Comparison of ENCODE assay signal across 8 cellular contexts in the genomic region with DNA sequence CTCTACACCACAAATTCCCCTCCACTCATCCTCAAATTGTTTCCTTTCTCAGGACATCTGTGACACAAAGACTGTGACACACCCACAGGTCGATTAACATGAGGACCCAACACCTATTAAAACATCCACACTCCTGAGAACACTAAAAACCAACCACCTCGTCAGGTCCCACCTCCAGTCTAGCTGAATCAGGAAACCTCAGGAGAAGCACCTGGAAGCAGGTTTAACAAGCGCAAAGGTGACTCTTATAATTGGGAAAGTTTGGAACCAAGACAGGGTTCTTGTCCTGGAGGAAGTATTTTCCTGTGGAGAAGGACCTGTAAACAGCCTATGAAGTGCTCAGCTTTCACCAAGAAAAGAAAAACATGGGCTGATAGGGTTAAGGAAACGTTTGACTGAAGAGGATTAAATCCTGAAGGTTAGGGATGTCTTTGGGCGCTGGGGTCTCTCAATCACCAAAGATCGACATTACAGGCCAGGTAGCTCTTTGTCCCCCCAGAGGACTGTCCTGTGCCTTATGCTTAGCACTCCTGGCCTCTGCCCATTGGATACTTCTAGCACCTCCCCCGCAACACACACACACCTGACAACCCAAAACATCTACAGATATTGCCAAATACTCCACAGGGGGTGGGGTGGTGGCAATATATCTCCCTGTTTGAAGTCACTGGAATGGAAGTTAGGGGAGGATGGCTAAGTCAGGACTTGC. TPM values are rescaled to one million over a fixed set of nuclear protein-coding genes. Genes with fewer than 3 reads are reported as not detected.
A peak's percentile ranks its signal among the peaks of the same experiment; 100 is the strongest.
DNase-seq lines count a peak whose midpoint lies in the region; TF ChIP-seq lines count a peak whose summit lies in the region.
"Not testable (repeated sequence)": the region's sequence is repeated elsewhere in the genome, so short reads cannot be mapped to it uniquely, and the experiment has no call there.
"Had no signal": no experiment of that assay in that cellular context is flagged by ENCODE, and none has a peak within 500 bp of the region (broad histone marks: within the 10 kb centered on the region; RNA-seq: fewer than 3 reads in every experiment).

No MANE protein-coding gene starts in this region.

- not testable (repeated sequence) for H3K36me3 Mint-ChIP-seq in activated CD4-positive, alpha-beta T cell treated with anti-CD3 and anti-CD28 coated beads, Interleukin-2, amount 10 ng/mL, durations not matched to agents 7 days and 5 days (ENCODE audit: low read depth)
- H3K36me3 Mint-ChIP-seq in MCF 10A (ENCODE audit: insufficient read depth, unreplicated experiment), result peaks cover 14% of the 10 kb centered on the region

- peak; percentile 57 for DNase-seq in OCI-LY7 (ENCODE audit: low spot score)
- peak; percentile 28 for DNase-seq in activated CD4-positive, alpha-beta T cell treated with anti-CD3 and anti-CD28 coated beads, Interleukin-2, amount 10 ng/mL, durations not matched to agents 7 days and 5 days
- DNase-seq in MCF 10A (ENCODE audit: unreplicated experiment), result peak; percentile 40

- H3K9me2 ChIP-seq in DOHH2 (replicated peaks; ENCODE audit: control insufficient read depth, low read length); Loucy (replicated peaks; ENCODE audit: low read depth, low read length); OCI-LY7 (ENCODE audit: insufficient read depth, low read length): not testable (repeated sequence)

- not testable (repeated sequence) for H3K9me3 Mint-ChIP-seq in activated CD4-positive, alpha-beta T cell treated with anti-CD3 and anti-CD28 coated beads, Interleukin-2, amount 10 ng/mL, durations not matched to agents 7 days and 5 days; MCF 10A (ENCODE audit: unreplicated experiment)

- intact Hi-C loops in OCI-LY7 (cut with micrococcal nuclease; ENCODE audit: unreplicated experiment); MCF 10A (cut with micrococcal nuclease): not testable (repeated sequence)

- CTCF ChIA-PET in OCI-LY7 (lab: Charles Lee; ENCODE audit: unreplicated experiment); activated CD4-positive, alpha-beta T cell treated with anti-CD3 and anti-CD28 coated beads, Interleukin-2, amount 10 ng/mL, durations not matched to agents 7 days and 5 days (lab: Charles Lee): not testable (repeated sequence)
- CTCF ChIA-PET in MCF 10A (lab: Yijun Ruan, JAX), result interaction anchor here (1.3 kb wide), 1 partner anchor 33 kb away, joined by 4 read pairs; no protein-coding TSS in a partner anchor

- not testable (repeated sequence) for H3K27me3 Mint-ChIP-seq in activated CD4-positive, alpha-beta T cell treated with anti-CD3 and anti-CD28 coated beads, Interleukin-2, amount 10 ng/mL, durations not matched to agents 7 days and 5 days; MCF 10A (ENCODE audit: insufficient read depth, unreplicated experiment)

- H3K27ac Mint-ChIP-seq in activated CD4-positive, alpha-beta T cell treated with anti-CD3 and anti-CD28 coated beads, Interleukin-2, amount 10 ng/mL, durations not matched to agents 7 days and 5 days, result peak overlapping the region; percentile 46
- peak overlapping the region; percentile 16 for H3K27ac Mint-ChIP-seq in MCF 10A (ENCODE audit: low read depth, unreplicated experiment)

- not testable (repeated sequence) for BruUV-seq in OCI-LY7 (replicated peaks; lab: Mats Ljungman, UMichigan); MCF 10A (replicated peaks; lab: Mats Ljungman, UMichigan)

- H3K4me1 ChIP-seq in DOHH2 (ENCODE audit: control insufficient read depth, low read length); Loucy (ENCODE audit: insufficient read depth, low read length, poor library complexity, severe bottlenecking); OCI-LY7 (ENCODE audit: insufficient read depth, low read length, poor library complexity, severe bottlenecking); iPS-20b (ENCODE audit: insufficient read depth, low read length): not testable (repeated sequence)
- H3K4me1 ChIP-seq in neutrophil (ENCODE audit: control insufficient read depth in 1 of 2, insufficient read depth in 1 of 2, low read depth in 1 of 2, low read length in 1 of 2), result peaks cover 10 to 12% of the 10 kb centered on the region in 2 experiments

- not testable (repeated sequence) for H4K20me1 ChIP-seq in DOHH2 (ENCODE audit: control insufficient read depth, insufficient read depth, low read depth, low read length); Loucy (ENCODE audit: insufficient read depth, low read length, poor library complexity, severe bottlenecking); OCI-LY7 (ENCODE audit: insufficient read depth, low read length)

- H3K27me3 ChIP-seq in DOHH2 (ENCODE audit: control insufficient read depth, low read length); Loucy (ENCODE audit: insufficient read depth, low read length, poor library complexity, severe bottlenecking); iPS-20b (ENCODE audit: insufficient read depth, low read length); neutrophil: not testable (repeated sequence)

- peak overlapping the region; percentile 56 for H3K4me3 Mint-ChIP-seq in activated CD4-positive, alpha-beta T cell treated with anti-CD3 and anti-CD28 coated beads, Interleukin-2, amount 10 ng/mL, durations not matched to agents 7 days and 5 days
- H3K4me3 Mint-ChIP-seq in MCF 10A (ENCODE audit: unreplicated experiment), result peak overlapping the region; percentile 87

- H3K9ac ChIP-seq in Loucy (ENCODE audit: low read depth, low read length, poor library complexity, severe bottlenecking) (peak overlapping the region; percentile 86), iPS-20b (ENCODE audit: low read depth, low read length) (peak overlapping the region; percentile 79; the same call in 1 of the 2 replicates)

- not testable (repeated sequence) for H3K79me2 ChIP-seq in DOHH2 (ENCODE audit: control insufficient read depth, low read length); Loucy (ENCODE audit: insufficient read depth, low read length); OCI-LY7 (ENCODE audit: insufficient read depth, low read depth, low read length)

- peaks cover 12% of the 10 kb centered on the region for H3K4me1 Mint-ChIP-seq in activated CD4-positive, alpha-beta T cell treated with anti-CD3 and anti-CD28 coated beads, Interleukin-2, amount 10 ng/mL, durations not matched to agents 7 days and 5 days
- H3K4me1 Mint-ChIP-seq in MCF 10A (ENCODE audit: insufficient read depth, unreplicated experiment), result not testable (repeated sequence)

- H3K9me3 ChIP-seq in DOHH2 (ENCODE audit: control insufficient read depth, insufficient read depth, low read length); Loucy (ENCODE audit: insufficient read depth, low read depth, low read length); OCI-LY7 (ENCODE audit: low read length); iPS-20b (ENCODE audit: insufficient read depth, low read depth, low read length); neutrophil: not testable (repeated sequence)

- POLR2A ChIA-PET in OCI-LY7 (lab: Charles Lee); activated CD4-positive, alpha-beta T cell treated with anti-CD3 and anti-CD28 coated beads, Interleukin-2, amount 10 ng/mL, durations not matched to agents 7 days and 5 days (lab: Charles Lee): not testable (repeated sequence)
- POLR2A ChIA-PET in MCF 10A (lab: Yijun Ruan, JAX), result interaction anchor here (0.7 to 3.5 kb wide), 3 partner anchors 33 to 78 kb away, joined by 3 to 45 read pairs (median 5); a partner anchor contains a TSS

- peak overlapping the region; percentile 56 for H3K4me2 ChIP-seq in DOHH2 (ENCODE audit: low read length)
- peak overlapping the region; percentile 76 for H3K4me2 ChIP-seq in Loucy (ENCODE audit: low read depth, low read length, poor library complexity, severe bottlenecking)
- peak overlapping the region; percentile 75 for H3K4me2 ChIP-seq in OCI-LY7 (ENCODE audit: low read length)

- H3F3A ChIP-seq in DOHH2 (ENCODE audit: control insufficient read depth, insufficient read depth); Loucy (ENCODE audit: low read depth): not testable (repeated sequence)

- not testable (repeated sequence) for H2AFZ ChIP-seq in Loucy (ENCODE audit: low read length); OCI-LY7 (ENCODE audit: low read length)

- H3K36me3 ChIP-seq in DOHH2 (ENCODE audit: control insufficient read depth, low read length); Loucy (ENCODE audit: insufficient read depth, low read length); OCI-LY7 (ENCODE audit: insufficient read depth, low read length); iPS-20b (ENCODE audit: insufficient read depth, low read depth, low read length); neutrophil: not testable (repeated sequence)

- not testable (repeated sequence) for TF ChIP-seq CTCF in DOHH2 (IDR thresholded peaks at IDR 0.05; ENCODE audit: low read depth, low read length, poor library complexity, severe bottlenecking); Loucy (conservative IDR thresholded peaks at IDR 0.05; ENCODE audit: low read length); OCI-LY7 (conservative IDR thresholded peaks at IDR 0.05; ENCODE audit: low read length); MCF 10A (IDR thresholded peaks at IDR 0.05; ENCODE audit: unreplicated experiment); neutrophil (IDR thresholded peaks at IDR 0.05)

- peak overlapping the region; percentile 44 for H3K27ac ChIP-seq in DOHH2 (ENCODE audit: low read depth, low read length)
- peak overlapping the region; percentile 81 for H3K27ac ChIP-seq in OCI-LY7 (ENCODE audit: low read depth, low read length, poor library complexity, severe bottlenecking)
- not testable (repeated sequence) for H3K27ac ChIP-seq in iPS-20b (ENCODE audit: low read length)
- peak overlapping the region; percentile 93 for H3K27ac ChIP-seq in neutrophil

- H3K4me3 ChIP-seq in DOHH2 (ENCODE audit: low read length) (peak overlapping the region; percentile 66), Loucy (ENCODE audit: low read length, poor library complexity, severe bottlenecking) (peak overlapping the region; percentile 67), OCI-LY7 (ENCODE audit: low read depth, low read length, poor library complexity, severe bottlenecking) (peak overlapping the region; percentile 69), iPS-20b (ENCODE audit: low read length) (peak overlapping the region; percentile 73; the same call in 1 of the 2 replicates), neutrophil (ENCODE audit: low read depth in 1 of 2, low read length in 1 of 2) (peak overlapping the region; percentile 61 to 72)

RNA-seq across cellular contexts. Expression of gene FCGR1A, which starts 28.4 kb away (rescaled TPM):
- total RNA-seq in OCI-LY7 (2014; rRNA removed; shearing (Covaris generic)), result not detected in 2 replicates
- total RNA-seq in OCI-LY7 (2022), result not detected in 2 replicates
- total RNA-seq in activated CD4-positive, alpha-beta T cell treated with anti-CD3 and anti-CD28 coated beads, Interleukin-2, amount 10 ng/mL, durations not matched to agents 7 days and 5 days, result not detected
- not detected in 2 replicates for total RNA-seq in MCF 10A (2022)
- total RNA-seq: myocyte had no signal
